ENCODE assay signal across 23 cellular contexts in the genomic region with DNA sequence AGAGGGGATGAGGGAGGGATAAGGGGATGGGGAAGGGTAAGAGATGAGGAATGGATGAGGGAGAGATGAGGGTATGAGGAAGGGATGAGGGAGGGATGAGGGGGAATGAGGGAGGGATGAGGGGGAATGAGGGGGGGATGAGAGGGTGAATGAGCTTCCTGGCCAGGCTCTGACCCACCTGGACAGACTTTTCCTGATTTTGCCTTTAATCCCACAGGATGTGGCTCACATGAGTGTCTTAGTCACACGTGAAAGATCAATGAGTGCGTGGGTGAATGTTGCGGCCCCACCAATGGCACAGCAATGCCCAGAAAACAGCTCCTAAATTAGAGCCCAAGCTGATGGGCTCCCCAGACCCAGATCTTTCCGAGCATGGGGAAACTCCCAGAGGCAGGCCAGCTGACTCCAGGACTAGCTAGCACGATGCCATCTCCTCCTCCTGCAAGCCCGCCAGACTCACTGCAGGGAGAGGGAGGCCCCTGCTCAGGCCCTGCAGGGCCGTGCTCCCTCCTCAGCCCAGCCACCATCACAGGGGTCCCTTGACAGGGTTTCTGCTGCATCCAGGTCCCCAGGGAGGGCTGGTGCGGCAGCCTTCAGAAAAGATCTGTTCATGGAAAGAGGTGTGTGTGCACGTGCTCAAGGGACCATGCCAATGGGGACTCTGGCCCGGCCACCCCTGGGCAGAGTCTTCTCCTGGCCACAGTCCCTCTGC. TPM values are rescaled to one million over a fixed set of nuclear protein-coding genes. Genes with fewer than 3 reads are reported as not detected.
DNase-seq lines count a peak whose midpoint lies in the region; ATAC-seq, FAIRE-seq and TF ChIP-seq lines count a peak whose summit lies in the region.
"Had no signal": no experiment of that assay in that cellular context is flagged by ENCODE, and none has a peak within 500 bp of the region (broad histone marks: within the 10 kb centered on the region; RNA-seq: fewer than 3 reads in every experiment).

No MANE protein-coding gene starts in this region.

- no peaks in the 10 kb centered on the region for H3K36me3 Mint-ChIP-seq in activated CD8-positive, alpha-beta memory T cell treated with anti-CD3 and anti-CD28 coated beads, Interleukin-2, amount 10 ng/mL, durations not matched to agents 7 days and 5 days
- H3K36me3 Mint-ChIP-seq in stimulated activated naive B cell treated with anti-CD40 and anti-IgM and Interleukin-4, amounts not matched to agents 10 μg/mL and 1 μg/mL and 100 μg/mL, for 72 hours, result no peaks in the 10 kb centered on the region
- H3K36me3 Mint-ChIP-seq in GM23338 (ENCODE audit: low read depth), result peaks cover 57% of the 10 kb centered on the region

- SMC1A ChIA-PET in GM12878 (lab: Charles Lee; ENCODE audit: uncharacterized antibody, unreplicated experiment), result no interaction called here

- no peak for DNase-seq in activated CD8-positive, alpha-beta memory T cell treated with anti-CD3 and anti-CD28 coated beads, Interleukin-2, amount 10 ng/mL, durations not matched to agents 7 days and 5 days
- no peak for DNase-seq in activated CD8-positive, alpha-beta memory T cell treated with anti-CD3 and anti-CD28 coated beads, Interleukin-2, amount 50 U/mL, for 48 hours
- no peak for DNase-seq in HCT116 (ENCODE audit: low read depth, low spot score)
- DNase-seq in GM12878 (ENCODE audit: low read depth, low spot score), result no peak
- no peak for DNase-seq in stimulated activated naive B cell treated with anti-CD40 and anti-IgM and Interleukin-4, amounts not matched to agents 10 μg/mL and 1 μg/mL and 100 μg/mL, for 72 hours
- no peak for DNase-seq in GM23338 (ENCODE audit: low spot score)
- no peak for DNase-seq in right atrium auricular region (ENCODE audit: low spot score)
- DNase-seq in cerebellum (ENCODE audit: low spot score), result no peak
- DNase-seq: DND-41, HCEC 1CT, IMR-90, NCI-H1417 treated with DMSO at 0.1 percent for 48 hours, NCI-H187 treated with DMSO at 0.1 percent for 48 hours, NCI-H2227 treated with DMSO at 0.1 percent for 48 hours, NCI-H524, NCI-H82, SHP77 treated with DMSO at 0.1 percent for 48 hours had no signal

- BruUV-seq in HCT116 (replicated peaks; lab: Mats Ljungman, UMichigan), result no TSS peak
- BruUV-seq in GM12878 (replicated peaks; lab: Mats Ljungman, UMichigan), result no TSS peak

- H3K4me2 ChIP-seq in HCT116 (ENCODE audit: low read length) (peak overlapping the region; percentile 46), GM12878 (ENCODE audit: control insufficient read depth, insufficient read depth) (no peak overlapping the region), GM23338 (no peak overlapping the region)

- no peaks in the 10 kb centered on the region for H3K27me3 ChIP-seq in HCT116 (ENCODE audit: insufficient read depth, low read length)
- peaks cover 0 to 1% of the 10 kb centered on the region in 2 experiments; a peak in 2 of 4 replicates for H3K27me3 ChIP-seq in GM12878 (replicated peaks in 1 of 2; ENCODE audit: control insufficient read depth in 2 of 2, insufficient read depth in 2 of 2, low read length in 1 of 2)
- no peaks in the 10 kb centered on the region for H3K27me3 ChIP-seq in GM23338 (ENCODE audit: insufficient read depth)
- no peaks in the 10 kb centered on the region for H3K27me3 ChIP-seq in right atrium auricular region

- CTCF ChIA-PET in activated CD8-positive, alpha-beta memory T cell treated with anti-CD3 and anti-CD28 coated beads, Interleukin-2, amount 10 ng/mL, durations not matched to agents 7 days and 5 days (lab: Charles Lee), result interaction anchor here (1.0 kb wide), 1 partner anchor 219 kb away, joined by 3 read pairs; no protein-coding TSS in a partner anchor
- CTCF ChIA-PET in HCT116 (lab: Charles Lee) (no interaction called here), GM12878 (lab: Yijun Ruan, JAX) (interaction anchor here (1.2 kb wide), 1 partner anchor 220 kb away, joined by 5 read pairs; no protein-coding TSS in a partner anchor)

- no peak for FAIRE-seq in GM12878 (lab: Jason Lieb, UNC)
- FAIRE-seq: A204.1, G401.6 had no signal

- no peak for TF ChIP-seq EP300 in GM12878 (IDR thresholded peaks at IDR 0.05; ENCODE audit: borderline replicate concordance in 1 of 2, control insufficient read depth in 1 of 2, low read depth in 2 of 2, low read length in 2 of 2)

- no peak overlapping the region for H3K4me3 Mint-ChIP-seq in activated CD8-positive, alpha-beta memory T cell treated with anti-CD3 and anti-CD28 coated beads, Interleukin-2, amount 10 ng/mL, durations not matched to agents 7 days and 5 days
- H3K4me3 Mint-ChIP-seq in stimulated activated naive B cell treated with anti-CD40 and anti-IgM and Interleukin-4, amounts not matched to agents 10 μg/mL and 1 μg/mL and 100 μg/mL, for 72 hours, result no peak overlapping the region
- H3K4me3 Mint-ChIP-seq in GM23338, result no peak overlapping the region

- H3K27me3 Mint-ChIP-seq in activated CD8-positive, alpha-beta memory T cell treated with anti-CD3 and anti-CD28 coated beads, Interleukin-2, amount 10 ng/mL, durations not matched to agents 7 days and 5 days, result no peaks in the 10 kb centered on the region
- H3K27me3 Mint-ChIP-seq in stimulated activated naive B cell treated with anti-CD40 and anti-IgM and Interleukin-4, amounts not matched to agents 10 μg/mL and 1 μg/mL and 100 μg/mL, for 72 hours, result peaks cover 8 to 16% of the 10 kb centered on the region in 2 donors
- peaks cover 41% of the 10 kb centered on the region for H3K27me3 Mint-ChIP-seq in GM23338 (ENCODE audit: insufficient read depth, low read depth, poor library complexity)

- no peak overlapping the region for H2AFZ ChIP-seq in HCT116 (ENCODE audit: low read depth, low read length, poor library complexity, severe bottlenecking)
- H2AFZ ChIP-seq in GM12878 (ENCODE audit: control insufficient read depth, low read depth, low read length), result no peak overlapping the region
- H2AFZ ChIP-seq in GM23338, result no peak overlapping the region

- 51% methylated on average over 10 of the region's 10 CpGs for WGBS in GM12878 (ENCODE audit: insufficient coverage, insufficient replicate concordance, low lambda C conversion rate, missing lambda C conversion rate)

- no peaks in the 10 kb centered on the region for H3K9me3 Mint-ChIP-seq in activated CD8-positive, alpha-beta memory T cell treated with anti-CD3 and anti-CD28 coated beads, Interleukin-2, amount 10 ng/mL, durations not matched to agents 7 days and 5 days (ENCODE audit: low read depth)
- H3K9me3 Mint-ChIP-seq in stimulated activated naive B cell treated with anti-CD40 and anti-IgM and Interleukin-4, amounts not matched to agents 10 μg/mL and 1 μg/mL and 100 μg/mL, for 72 hours, result no peaks in the 10 kb centered on the region
- H3K9me3 Mint-ChIP-seq in GM23338, result no peaks in the 10 kb centered on the region

- H3K9me3 ChIP-seq in HCT116 (ENCODE audit: control insufficient read depth in 1 of 2, insufficient read depth in 1 of 2, low read depth in 1 of 2, low read length in 2 of 2) (no peaks in the 10 kb centered on the region), GM12878 (replicated peaks; ENCODE audit: control insufficient read depth, insufficient read depth, low read length) (no peaks in the 10 kb centered on the region), right atrium auricular region (no peaks in the 10 kb centered on the region)

- POLR2A ChIA-PET in HCT116 (lab: Charles Lee), result no interaction called here
- POLR2A ChIA-PET in GM12878 (lab: Charles Lee), result no interaction called here

- no peaks in the 10 kb centered on the region for H3F3A ChIP-seq in GM23338 (replicated peaks; ENCODE audit: low read depth)

- no peaks in the 10 kb centered on the region for H3K9me2 ChIP-seq in HCT116 (ENCODE audit: insufficient read depth)
- H3K9me2 ChIP-seq in GM23338 (ENCODE audit: insufficient read depth), result no peaks in the 10 kb centered on the region

- no peak overlapping the region for H3K27ac Mint-ChIP-seq in activated CD8-positive, alpha-beta memory T cell treated with anti-CD3 and anti-CD28 coated beads, Interleukin-2, amount 10 ng/mL, durations not matched to agents 7 days and 5 days
- H3K27ac Mint-ChIP-seq in stimulated activated naive B cell treated with anti-CD40 and anti-IgM and Interleukin-4, amounts not matched to agents 10 μg/mL and 1 μg/mL and 100 μg/mL, for 72 hours, result no peak overlapping the region
- H3K27ac Mint-ChIP-seq in GM23338, result no peak overlapping the region

- H3K4me1 Mint-ChIP-seq in activated CD8-positive, alpha-beta memory T cell treated with anti-CD3 and anti-CD28 coated beads, Interleukin-2, amount 10 ng/mL, durations not matched to agents 7 days and 5 days, result no peaks in the 10 kb centered on the region
- H3K4me1 Mint-ChIP-seq in stimulated activated naive B cell treated with anti-CD40 and anti-IgM and Interleukin-4, amounts not matched to agents 10 μg/mL and 1 μg/mL and 100 μg/mL, for 72 hours, result no peaks in the 10 kb centered on the region
- H3K4me1 Mint-ChIP-seq in GM23338, result no peaks in the 10 kb centered on the region

- TF ChIP-seq POLR2A in HCT116 (IDR thresholded peaks at IDR 0.05; ENCODE audit: borderline replicate concordance, extremely low read depth, insufficient read depth, insufficient read length) (no peak), GM12878 (IDR thresholded peaks at IDR 0.05; ENCODE audit: low read depth, low read length) (no peak)

- RAD21 ChIA-PET in HCT116 (lab: Charles Lee; ENCODE audit: low non-redundant PET in 1 of 2, low total read pairs in 2 of 2, uncharacterized antibody in 2 of 2, unreplicated experiment in 2 of 2), result no interaction called here
- RAD21 ChIA-PET in GM12878 (lab: Charles Lee; ENCODE audit: unreplicated experiment), result no interaction called here

- TF ChIP-seq RAD21 in HCT116 (IDR thresholded peaks at IDR 0.05; ENCODE audit: low read depth) (no peak), GM12878 (IDR thresholded peaks at IDR 0.05; ENCODE audit: insufficient read depth, low read depth, low read length) (no peak)

- in situ Hi-C loops in GM12878 (cut with MboI), result no loop called here

- peak; percentile 17 for ATAC-seq in activated CD8-positive, alpha-beta memory T cell treated with anti-CD3 and anti-CD28 coated beads, Interleukin-2, amount 10 ng/mL, durations not matched to agents 7 days and 5 days
- ATAC-seq in HCT116 (peak; percentile 26; the same call in 1 of the 2 replicates), GM12878 (peak; percentile 23), GM23338 (no peak)
- ATAC-seq in stimulated activated naive B cell treated with anti-CD40 and anti-IgM and Interleukin-4, amounts not matched to agents 10 μg/mL and 1 μg/mL and 100 μg/mL, for 72 hours (replicated peaks), result peak; percentile 18 to 29

- no peaks in the 10 kb centered on the region for H4K20me1 ChIP-seq in HCT116 (ENCODE audit: insufficient read depth)
- H4K20me1 ChIP-seq in GM12878 (ENCODE audit: control insufficient read depth, insufficient read depth), result no peaks in the 10 kb centered on the region
- H4K20me1 ChIP-seq in GM23338 (replicated peaks; ENCODE audit: insufficient read depth), result no peaks in the 10 kb centered on the region

- H3K9ac ChIP-seq in HCT116 (ENCODE audit: low read length), result no peak overlapping the region
- H3K9ac ChIP-seq in GM12878 (ENCODE audit: control insufficient read depth, insufficient read depth, low read length), result no peak overlapping the region

- intact Hi-C loops in HCT116 (cut with micrococcal nuclease) (no loop called here), GM12878 (cut with micrococcal nuclease; ENCODE audit: unreplicated experiment) (loop anchor here (10.0 kb wide), 1 partner anchor 218 kb away; no protein-coding TSS in a partner anchor)

- H3K79me2 ChIP-seq in HCT116 (ENCODE audit: insufficient read depth, low read length) (no peaks in the 10 kb centered on the region), GM12878 (ENCODE audit: control insufficient read depth, insufficient read depth, low read length) (no peaks in the 10 kb centered on the region), GM23338 (replicated peaks; ENCODE audit: insufficient read depth) (no peaks in the 10 kb centered on the region)

- TF ChIP-seq CTCF in HCT116 (IDR thresholded peaks at IDR 0.05 in 2 of 3, conservative IDR thresholded peaks at IDR 0.05 in 1 of 3; ENCODE audit: borderline replicate concordance in 1 of 3, insufficient read depth in 1 of 3, low read depth in 2 of 3, low read length in 2 of 3) (no peak), GM12878 (IDR thresholded peaks at IDR 0.05 in 2 of 3, conservative IDR thresholded peaks at IDR 0.05 in 1 of 3; ENCODE audit: control insufficient read depth in 2 of 3, extremely low read depth in 1 of 3, insufficient read depth in 1 of 3, low read depth in 3 of 3, low read length in 3 of 3) (no peak), GM23338 (conservative IDR thresholded peaks at IDR 0.05; ENCODE audit: low read depth in 2 of 2) (no peak), right atrium auricular region (IDR thresholded peaks at IDR 0.05) (no peak)

- H3K4me1 ChIP-seq in HCT116 (ENCODE audit: control insufficient read depth in 1 of 2, insufficient read depth in 2 of 2, low read length in 2 of 2) (peaks cover 0 to 20% of the 10 kb centered on the region in 2 experiments; a peak in 2 of 4 replicates), GM12878 (ENCODE audit: control insufficient read depth, insufficient read depth, low read length) (no peaks in the 10 kb centered on the region), GM23338 (ENCODE audit: insufficient read depth) (no peaks in the 10 kb centered on the region), right atrium auricular region (no peaks in the 10 kb centered on the region)

- H3K36me3 ChIP-seq in HCT116 (ENCODE audit: control insufficient read depth in 1 of 2, insufficient read depth in 2 of 2, low read length in 2 of 2) (no peaks in the 10 kb centered on the region), GM12878 (ENCODE audit: control insufficient read depth in 2 of 2, insufficient read depth in 2 of 2, low read length in 1 of 2) (no peaks in the 10 kb centered on the region), GM23338 (ENCODE audit: insufficient read depth) (no peaks in the 10 kb centered on the region), right atrium auricular region (peaks cover 7% of the 10 kb centered on the region)

- H3K27ac ChIP-seq in HCT116 (ENCODE audit: low read depth, low read length) (no peak overlapping the region), GM12878 (ENCODE audit: control insufficient read depth, insufficient read depth) (no peak overlapping the region), GM23338 (ENCODE audit: low read depth) (no peak overlapping the region), right atrium auricular region (no peak overlapping the region)
- H3K27ac ChIP-seq: C4-2B had no signal

- H3K4me3 ChIP-seq in HCT116 (replicated peaks in 1 of 2; ENCODE audit: low read depth in 1 of 2, low read length in 2 of 2) (no peak overlapping the region), GM12878 (no peak overlapping the region), GM23338 (no peak overlapping the region), right atrium auricular region (no peak overlapping the region)

RNA-seq across cellular contexts. Expression of a gene that starts 41.4 kb away (rescaled TPM):
- not detected for total RNA-seq in activated CD8-positive, alpha-beta memory T cell treated with anti-CD3 and anti-CD28 coated beads, Interleukin-2, amount 10 ng/mL, durations not matched to agents 7 days and 5 days
- total RNA-seq in HCT116 (2021; ENCODE audit: unreplicated experiment) (not detected), GM12878 (2014; rRNA removed) (not detected in 2 replicates), GM12878 (2014; rRNA removed; fragmentation: Illumina TruSeq; extraction: Trizol) (not detected in 2 replicates), GM12878 (2021) (not detected in 2 replicates), right atrium auricular region (not detected), cerebellum (not detected)
- not detected in 2 replicates for polyA plus RNA-seq in HCT116 (2012)
- not detected in 2 replicates for total RNA-seq in GM12878 (2013; cell fraction: nucleolus; rRNA removed)
- polyA plus RNA-seq in GM12878 (2011; ENCODE audit: low read depth), result not detected
- polyA plus RNA-seq in GM12878 (2011; rRNA removed) (not detected in 2 replicates), GM12878 (2014; fragmentation: Illumina TruSeq; extraction: Trizol) (not detected in 2 replicates), GM12878 (2014; fragmentation: Nextera tagmentation; extraction: Ambion mirVana) (not detected), GM12878 (2014; rRNA removed) (not detected in 2 replicates), GM12878 (2016; fragmentation: Nextera tagmentation; extraction: Ambion mirVana) (not detected), GM23338 (2016; fragmentation: Nextera tagmentation; extraction: Ambion mirVana) (not detected in 2 replicates)
- not detected in 2 replicates for polyA plus RNA-seq in GM12878 (2011; cell fraction: cytosol; rRNA removed)
- not detected in 2 replicates for polyA plus RNA-seq in GM12878 (2011; cell fraction: nucleus; rRNA removed)
- not detected in 2 replicates for polyA plus RNA-seq in GM12878 (2012)
- not detected in 2 replicates for polyA minus RNA-seq in GM12878 (2011; rRNA and poly(A)+ RNA removed)
- not detected in 2 replicates for polyA minus RNA-seq in GM12878 (2011; cell fraction: cytosol; rRNA and poly(A)+ RNA removed)
- polyA minus RNA-seq in GM12878 (2011; cell fraction: nucleus; rRNA and poly(A)+ RNA removed), result not detected in 2 replicates
- not detected in 2 replicates for total RNA-seq in GM23338 (2014; rRNA removed; shearing (Covaris generic))
- total RNA-seq: HT-29, IMR-90, MCF 10A, RPMI7951 had no signal
- polyA plus RNA-seq: IMR-90 had no signal

RNA-seq across cellular contexts. Expression of a gene that starts 50.4 kb away (rescaled TPM):
- total RNA-seq in activated CD8-positive, alpha-beta memory T cell treated with anti-CD3 and anti-CD28 coated beads, Interleukin-2, amount 10 ng/mL, durations not matched to agents 7 days and 5 days, result not detected
- not detected for total RNA-seq in HCT116 (2021; ENCODE audit: unreplicated experiment)
- not detected in 2 replicates for polyA plus RNA-seq in HCT116 (2012)
- not detected in 2 replicates for total RNA-seq in GM12878 (2013; cell fraction: nucleolus; rRNA removed)
- not detected in 2 replicates for total RNA-seq in GM12878 (2014; rRNA removed)
- not detected in 2 replicates for total RNA-seq in GM12878 (2014; rRNA removed; fragmentation: Illumina TruSeq; extraction: Trizol)
- total RNA-seq in GM12878 (2021), result not detected in 2 replicates
- polyA plus RNA-seq in GM12878 (2011; ENCODE audit: low read depth), result not detected
- polyA plus RNA-seq in GM12878 (2011; rRNA removed), result not detected in 2 replicates
- not detected in 2 replicates for polyA plus RNA-seq in GM12878 (2011; cell fraction: cytosol; rRNA removed)
- not detected in 2 replicates for polyA plus RNA-seq in GM12878 (2011; cell fraction: nucleus; rRNA removed)
- polyA plus RNA-seq in GM12878 (2012), result not detected in 2 replicates
- not detected in 2 replicates for polyA plus RNA-seq in GM12878 (2014; fragmentation: Illumina TruSeq; extraction: Trizol)
- not detected for polyA plus RNA-seq in GM12878 (2014; fragmentation: Nextera tagmentation; extraction: Ambion mirVana)
- polyA plus RNA-seq in GM12878 (2014; rRNA removed), result not detected in 2 replicates
- polyA plus RNA-seq in GM12878 (2016; fragmentation: Nextera tagmentation; extraction: Ambion mirVana), result not detected
- polyA minus RNA-seq in GM12878 (2011; rRNA and poly(A)+ RNA removed), result not detected in 2 replicates
- not detected in 2 replicates for polyA minus RNA-seq in GM12878 (2011; cell fraction: cytosol; rRNA and poly(A)+ RNA removed)
- not detected in 2 replicates for polyA minus RNA-seq in GM12878 (2011; cell fraction: nucleus; rRNA and poly(A)+ RNA removed)
- total RNA-seq in GM23338 (2014; rRNA removed; shearing (Covaris generic)), result not detected in 2 replicates
- polyA plus RNA-seq in GM23338 (2016; fragmentation: Nextera tagmentation; extraction: Ambion mirVana), result not detected in 2 replicates
- total RNA-seq in right atrium auricular region, result not detected
- not detected for total RNA-seq in cerebellum
- total RNA-seq: HT-29, IMR-90, MCF 10A, RPMI7951 had no signal
- polyA plus RNA-seq: IMR-90 had no signal
